In genomic region chr2:16312771-16313170, GRCh38 we compare ENCODE assay signal across 9 cellular contexts.
"Had no signal": no experiment of that assay in that cellular context is flagged by ENCODE, and none has a peak within 500 bp of the region (broad histone marks: within the 10 kb centered on the region; RNA-seq: fewer than 3 reads in every experiment).

No MANE protein-coding gene starts in this region.

- ATAC-seq: GM23338, HCT116, HepG2 had no signal

- DNase-seq: H7, HFFc6, KBM-7 had no signal

- H3K27ac ChIP-seq: HL-60 had no signal

- H3K4me3 Mint-ChIP-seq: GM23338, HFFc6, IgD-negative memory B cell had no signal

- H3K4me3 ChIP-seq: GM23338, HAP-1 had no signal

- H3K9me3 Mint-ChIP-seq: GM23338, IgD-negative memory B cell had no signal

- H3K36me3 Mint-ChIP-seq: IgD-negative memory B cell had no signal

- H3K36me3 ChIP-seq: HAP-1 had no signal

- H3K27ac Mint-ChIP-seq: GM23338, HFFc6, IgD-negative memory B cell had no signal

- H3K9me3 ChIP-seq: HAP-1 had no signal

- H3K4me1 ChIP-seq: HAP-1 had no signal

- H3K4me1 Mint-ChIP-seq: IgD-negative memory B cell had no signal
